1 cellular context compared by ENCODE assay signal in genomic region chr17:10182785-10183184, GRCh38.
TF ChIP-seq lines count a peak whose summit lies in the region.

No MANE protein-coding gene starts in this region.

TF ChIP-seq in H1, 55 proteins besides CTCF, POLR2A, EP300 and RAD21:
- TF ChIP-seq FOSL1 (IDR thresholded peaks at IDR 0.05; ENCODE audit: insufficient read depth, low read depth, low read length) (no peak), USF2 (IDR thresholded peaks at IDR 0.05; ENCODE audit: low read length) (no peak), MAX (IDR thresholded peaks at IDR 0.05) (no peak), PHF8 (conservative IDR thresholded peaks at IDR 0.05; ENCODE audit: low read depth, low read length) (no peak), SIX5 (IDR thresholded peaks at IDR 0.05; ENCODE audit: low read depth, low read length) (no peak), TAF1 (IDR thresholded peaks at IDR 0.05; ENCODE audit: low read depth, low read length) (no peak), CBX5 (IDR thresholded peaks at IDR 0.05; ENCODE audit: low read depth, low read length) (no peak), BRCA1 (IDR thresholded peaks at IDR 0.05; ENCODE audit: low read depth, low read length) (no peak), NRF1 (IDR thresholded peaks at IDR 0.05; ENCODE audit: low read depth, low read length) (no peak), POU5F1 (IDR thresholded peaks at IDR 0.05; ENCODE audit: low read depth, low read length) (no peak), KDM1A (IDR thresholded peaks at IDR 0.05; ENCODE audit: borderline replicate concordance, low read length) (no peak), EGR1 (IDR thresholded peaks at IDR 0.05; ENCODE audit: borderline replicate concordance, low read depth, low read length) (no peak), EZH2 (IDR thresholded peaks at IDR 0.05; ENCODE audit: low read depth, low read length, severe bottlenecking) (no peak), SP1 (IDR thresholded peaks at IDR 0.05; ENCODE audit: low read depth, low read length) (no peak), GTF2F1 (IDR thresholded peaks at IDR 0.05; ENCODE audit: borderline replicate concordance, low read depth, low read length) (no peak), TCF12 (IDR thresholded peaks at IDR 0.05; ENCODE audit: low read depth, low read length) (no peak), HDAC2 (IDR thresholded peaks at IDR 0.05; ENCODE audit: borderline replicate concordance in 1 of 2, low read depth in 2 of 2, low read length in 2 of 2) (no peak), CHD1 (IDR thresholded peaks at IDR 0.05; ENCODE audit: low read depth, low read length) (no peak)
